ENCODE assay signal across 16 cellular contexts in the genomic region with DNA sequence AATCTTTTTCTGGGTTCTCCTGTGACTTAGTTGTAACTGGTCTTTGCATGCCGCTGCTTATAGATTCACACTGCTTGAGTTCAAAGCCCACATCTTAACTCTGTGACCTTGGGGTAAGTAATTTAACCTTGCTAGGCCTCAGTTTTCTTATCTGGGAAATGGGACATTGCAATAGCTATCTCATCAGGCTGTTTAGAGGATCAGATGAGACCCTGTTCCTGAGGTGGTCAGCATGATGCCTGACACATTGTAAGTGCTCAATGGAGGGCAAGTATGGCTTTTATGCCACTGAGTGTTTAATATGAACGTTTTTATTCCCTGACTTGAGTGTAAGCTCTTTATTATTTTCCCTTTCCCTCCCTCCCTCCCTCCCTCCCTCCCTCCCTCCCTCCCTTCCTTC.
DNase-seq lines count a peak whose midpoint lies in the region; ATAC-seq and TF ChIP-seq lines count a peak whose summit lies in the region.
"Had no signal": no experiment of that assay in that cellular context is flagged by ENCODE, and none has a peak within 500 bp of the region (broad histone marks: within the 10 kb centered on the region; RNA-seq: fewer than 3 reads in every experiment).

No MANE protein-coding gene starts in this region.

- no peak overlapping the region for H3K4me3 Mint-ChIP-seq in WTC11
- H3K4me3 Mint-ChIP-seq: activated naive CD4-positive, alpha-beta T cell treated with anti-CD3 and anti-CD28 coated beads, Interleukin-2, amount 10 ng/mL, durations not matched to agents 7 days and 5 days; natural killer cell had no signal

- H3K27ac ChIP-seq in HEK293 (ENCODE audit: extremely low read depth, low read depth, low read length), result no peak overlapping the region
- H3K27ac ChIP-seq in liver (ENCODE audit: low read depth in 1 of 2, low read length in 2 of 2), result peak overlapping the region; percentile 84 to 89
- peak overlapping the region; percentile 39 for H3K27ac ChIP-seq in subcutaneous abdominal adipose tissue (ENCODE audit: low read depth, low read length)

- H3K27me3 ChIP-seq in liver (ENCODE audit: control insufficient read depth in 4 of 4, insufficient read depth in 4 of 4, low read length in 3 of 4) (no peaks in the 10 kb centered on the region), subcutaneous abdominal adipose tissue (ENCODE audit: control insufficient read depth in 5 of 5, insufficient read depth in 4 of 5, low read length in 5 of 5) (no peaks in the 10 kb centered on the region)

- CTCF ChIA-PET in HEK293 (lab: Yijun Ruan, JAX) (interaction anchor here (0.6 to 5.5 kb wide), 4 partner anchors 9 to 418 kb away, joined by 3 to 50 read pairs (median 4); a partner anchor contains a TSS), WTC11 (lab: Charles Lee) (interaction anchor here (1.2 to 4.4 kb wide), 3 partner anchors 48 to 347 kb away, joined by 4 to 20 read pairs (median 7); no protein-coding TSS in a partner anchor)

- TF ChIP-seq RAD21 in liver (IDR thresholded peaks at IDR 0.05), result no peak

- H3K27ac Mint-ChIP-seq in WTC11, result no peak overlapping the region
- H3K27ac Mint-ChIP-seq: activated naive CD4-positive, alpha-beta T cell treated with anti-CD3 and anti-CD28 coated beads, Interleukin-2, amount 10 ng/mL, durations not matched to agents 7 days and 5 days; natural killer cell; progenitor cell of endocrine pancreas had no signal

- H3K9ac ChIP-seq in liver (ENCODE audit: low read depth in 1 of 2, low read length in 2 of 2) (no peak overlapping the region), subcutaneous abdominal adipose tissue (ENCODE audit: low read length in 5 of 5) (peak overlapping the region in 1 of 5 donors; percentile 45)

- H3K4me3 ChIP-seq in HEK293 (ENCODE audit: low read depth, low read length) (no peak overlapping the region), liver (ENCODE audit: low read depth in 1 of 3, low read length in 3 of 3) (no peak overlapping the region), subcutaneous abdominal adipose tissue (ENCODE audit: low read depth in 1 of 5, low read length in 5 of 5) (no peak overlapping the region), mucosa of descending colon (no peak overlapping the region)
- H3K4me3 ChIP-seq: lung had no signal

- ATAC-seq in WTC11 (no peak), mucosa of descending colon (no peak)
- ATAC-seq: natural killer cell had no signal

- H3K36me3 ChIP-seq in HEK293 (ENCODE audit: control insufficient read depth in 2 of 2, insufficient read depth in 1 of 2, low read length in 2 of 2) (no peaks in the 10 kb centered on the region), liver (ENCODE audit: control insufficient read depth in 4 of 4, insufficient read depth in 3 of 4, low read depth in 1 of 4, low read length in 3 of 4) (no peaks in the 10 kb centered on the region), subcutaneous abdominal adipose tissue (ENCODE audit: control insufficient read depth in 5 of 5, insufficient read depth in 5 of 5, low read length in 5 of 5) (no peaks in the 10 kb centered on the region), mucosa of descending colon (ENCODE audit: low read depth) (no peaks in the 10 kb centered on the region)

- no peaks in the 10 kb centered on the region for H3K9me3 Mint-ChIP-seq in WTC11
- H3K9me3 Mint-ChIP-seq: activated naive CD4-positive, alpha-beta T cell treated with anti-CD3 and anti-CD28 coated beads, Interleukin-2, amount 10 ng/mL, durations not matched to agents 7 days and 5 days; natural killer cell had no signal

- peaks cover 70% of the 10 kb centered on the region for H3K4me1 Mint-ChIP-seq in WTC11

- WGBS in liver, result 68% methylated on average over 2 of the region's 2 CpGs

- DNase-seq in WTC11 (ENCODE audit: low spot score), result no peak
- DNase-seq in mucosa of descending colon, result no peak
- no peak for DNase-seq in NCI-H2107 (lab: John Stamatoyannopoulos, UW)
- no peak for DNase-seq in SKM-1 (lab: John Stamatoyannopoulos, UW; ENCODE audit: unreplicated experiment)
- DNase-seq: activated naive CD4-positive, alpha-beta T cell treated with anti-CD3 and anti-CD28 coated beads, Interleukin-2, amount 10 ng/mL, durations not matched to agents 7 days and 5 days; activated T-cell treated with anti-CD3 and anti-CD28 coated beads, Interleukin-2, amount 50 U/mL, for 1 hour; AML-193; GOT3; natural killer cell; NCI-H1417; stimulated activated naive CD4-positive, alpha-beta T cell had no signal

- POLR2A ChIA-PET in HEK293 (lab: Yijun Ruan, JAX), result interaction anchor here (0.5 to 1.1 kb wide), 3 partner anchors 41 to 218 kb away, joined by 3 to 7 read pairs (median 4); a partner anchor contains a TSS
- POLR2A ChIA-PET in WTC11 (lab: Charles Lee), result no interaction called here

- no peaks in the 10 kb centered on the region for H3K9me3 ChIP-seq in HEK293 (ENCODE audit: control insufficient read depth, insufficient read depth, low read depth, low read length)
- H3K9me3 ChIP-seq in liver (ENCODE audit: control insufficient read depth in 4 of 4, low read length in 3 of 4), result no peaks in the 10 kb centered on the region
- H3K9me3 ChIP-seq in subcutaneous abdominal adipose tissue (ENCODE audit: control insufficient read depth in 5 of 5, low read length in 5 of 5), result no peaks in the 10 kb centered on the region
- H3K9me3 ChIP-seq in mucosa of descending colon, result no peaks in the 10 kb centered on the region

- H3K4me1 ChIP-seq in HEK293 (ENCODE audit: control insufficient read depth, insufficient read depth, low read length) (peaks cover 22% of the 10 kb centered on the region), liver (ENCODE audit: control insufficient read depth in 4 of 4, insufficient read depth in 4 of 4, low read length in 3 of 4) (peaks cover 10 to 55% (median 44%) of the 10 kb centered on the region in 4 donors), subcutaneous abdominal adipose tissue (ENCODE audit: control insufficient read depth in 5 of 5, insufficient read depth in 5 of 5, low read length in 5 of 5) (peaks cover 15 to 54% (median 45%) of the 10 kb centered on the region in 5 donors), mucosa of descending colon (ENCODE audit: low read depth) (peaks cover 62% of the 10 kb centered on the region)

- TF ChIP-seq CTCF in HEK293 (tag by site-specific recombination; IDR thresholded peaks at IDR 0.05) (no peak), WTC11 (IDR thresholded peaks at IDR 0.05) (no peak), liver (IDR thresholded peaks at IDR 0.05; ENCODE audit: low read depth, low read length, missing input control) (no peak), mucosa of descending colon (IDR thresholded peaks at IDR 0.05) (no peak)

- no peaks in the 10 kb centered on the region for H3K27me3 Mint-ChIP-seq in WTC11 (ENCODE audit: low read depth)

- intact Hi-C loops in mucosa of descending colon (cut with DNase I, micrococcal nuclease), result no loop called here

- H3K36me3 Mint-ChIP-seq in WTC11, result no peaks in the 10 kb centered on the region
- H3K36me3 Mint-ChIP-seq: natural killer cell had no signal

TF ChIP-seq in HEK293, 187 proteins besides CTCF, POLR2A, EP300 and RAD21:
- TF ChIP-seq KLF10 (tag by site-specific recombination; IDR thresholded peaks at IDR 0.05), result no peak
- TF ChIP-seq, protein P1, sequence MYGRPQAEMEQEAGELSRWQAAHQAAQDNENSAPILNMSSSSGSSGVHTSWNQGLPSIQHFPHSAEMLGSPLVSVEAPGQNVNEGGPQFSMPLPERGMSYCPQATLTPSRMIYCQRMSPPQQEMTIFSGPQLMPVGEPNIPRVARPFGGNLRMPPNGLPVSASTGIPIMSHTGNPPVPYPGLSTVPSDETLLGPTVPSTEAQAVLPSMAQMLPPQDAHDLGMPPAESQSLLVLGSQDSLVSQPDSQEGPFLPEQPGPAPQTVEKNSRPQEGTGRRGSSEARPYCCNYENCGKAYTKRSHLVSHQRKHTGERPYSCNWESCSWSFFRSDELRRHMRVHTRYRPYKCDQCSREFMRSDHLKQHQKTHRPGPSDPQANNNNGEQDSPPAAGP (tag by site-specific recombination; IDR thresholded peaks at IDR 0.05), result peak; percentile 38; the same call in 1 of the 2 replicates
- TF ChIP-seq ZNF664 (tag by site-specific recombination; IDR thresholded peaks at IDR 0.05), result 0 out of 2 replicates have a peak, but pooled peaks have one; percentile 38

TF ChIP-seq in WTC11, 78 proteins besides CTCF, POLR2A, EP300 and RAD21:
- TF ChIP-seq ESRRA (CRISPR knock-in tag; IDR thresholded peaks at IDR 0.05; ENCODE audit: borderline replicate concordance), result peak; percentile 67; the same call in 1 of the 2 replicates
- no peak for TF ChIP-seq ATF1 (CRISPR knock-in tag; IDR thresholded peaks at IDR 0.05)
- TF ChIP-seq ZNF671 (CRISPR knock-in tag; IDR thresholded peaks at IDR 0.05), result no peak
- no peak for TF ChIP-seq OVOL2 (CRISPR knock-in tag; IDR thresholded peaks at IDR 0.05; ENCODE audit: borderline replicate concordance)
- TF ChIP-seq, protein P2, sequence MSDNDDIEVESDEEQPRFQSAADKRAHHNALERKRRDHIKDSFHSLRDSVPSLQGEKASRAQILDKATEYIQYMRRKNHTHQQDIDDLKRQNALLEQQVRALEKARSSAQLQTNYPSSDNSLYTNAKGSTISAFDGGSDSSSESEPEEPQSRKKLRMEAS (CRISPR knock-in tag; IDR thresholded peaks at IDR 0.05), result no peak
- 0 out of 2 replicates have a peak, but pooled peaks have one; percentile 70 for TF ChIP-seq GTF2I (CRISPR knock-in tag; conservative IDR thresholded peaks at IDR 0.05)

TF ChIP-seq in liver, 16 proteins besides CTCF, POLR2A, EP300 and RAD21 (continues in another document):
- TF ChIP-seq RXRA (IDR thresholded peaks at IDR 0.05) (no peak), FOXA2 (IDR thresholded peaks at IDR 0.05) (no peak), HNF4G (IDR thresholded peaks at IDR 0.05) (no peak), FOXA1 (IDR thresholded peaks at IDR 0.05) (no peak), JUND (IDR thresholded peaks at IDR 0.05) (no peak)
- TF ChIP-seq, protein P3, sequence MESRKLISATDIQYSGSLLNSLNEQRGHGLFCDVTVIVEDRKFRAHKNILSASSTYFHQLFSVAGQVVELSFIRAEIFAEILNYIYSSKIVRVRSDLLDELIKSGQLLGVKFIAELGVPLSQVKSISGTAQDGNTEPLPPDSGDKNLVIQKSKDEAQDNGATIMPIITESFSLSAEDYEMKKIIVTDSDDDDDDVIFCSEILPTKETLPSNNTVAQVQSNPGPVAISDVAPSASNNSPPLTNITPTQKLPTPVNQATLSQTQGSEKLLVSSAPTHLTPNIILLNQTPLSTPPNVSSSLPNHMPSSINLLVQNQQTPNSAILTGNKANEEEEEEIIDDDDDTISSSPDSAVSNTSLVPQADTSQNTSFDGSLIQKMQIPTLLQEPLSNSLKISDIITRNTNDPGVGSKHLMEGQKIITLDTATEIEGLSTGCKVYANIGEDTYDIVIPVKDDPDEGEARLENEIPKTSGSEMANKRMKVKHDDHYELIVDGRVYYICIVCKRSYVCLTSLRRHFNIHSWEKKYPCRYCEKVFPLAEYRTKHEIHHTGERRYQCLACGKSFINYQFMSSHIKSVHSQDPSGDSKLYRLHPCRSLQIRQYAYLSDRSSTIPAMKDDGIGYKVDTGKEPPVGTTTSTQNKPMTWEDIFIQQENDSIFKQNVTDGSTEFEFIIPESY (IDR thresholded peaks at IDR 0.05), result no peak
- TF ChIP-seq, protein P4, sequence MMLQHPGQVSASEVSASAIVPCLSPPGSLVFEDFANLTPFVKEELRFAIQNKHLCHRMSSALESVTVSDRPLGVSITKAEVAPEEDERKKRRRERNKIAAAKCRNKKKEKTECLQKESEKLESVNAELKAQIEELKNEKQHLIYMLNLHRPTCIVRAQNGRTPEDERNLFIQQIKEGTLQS (IDR thresholded peaks at IDR 0.05), result no peak
